ENCODE assay signal across 17 cellular contexts in the genomic region with DNA sequence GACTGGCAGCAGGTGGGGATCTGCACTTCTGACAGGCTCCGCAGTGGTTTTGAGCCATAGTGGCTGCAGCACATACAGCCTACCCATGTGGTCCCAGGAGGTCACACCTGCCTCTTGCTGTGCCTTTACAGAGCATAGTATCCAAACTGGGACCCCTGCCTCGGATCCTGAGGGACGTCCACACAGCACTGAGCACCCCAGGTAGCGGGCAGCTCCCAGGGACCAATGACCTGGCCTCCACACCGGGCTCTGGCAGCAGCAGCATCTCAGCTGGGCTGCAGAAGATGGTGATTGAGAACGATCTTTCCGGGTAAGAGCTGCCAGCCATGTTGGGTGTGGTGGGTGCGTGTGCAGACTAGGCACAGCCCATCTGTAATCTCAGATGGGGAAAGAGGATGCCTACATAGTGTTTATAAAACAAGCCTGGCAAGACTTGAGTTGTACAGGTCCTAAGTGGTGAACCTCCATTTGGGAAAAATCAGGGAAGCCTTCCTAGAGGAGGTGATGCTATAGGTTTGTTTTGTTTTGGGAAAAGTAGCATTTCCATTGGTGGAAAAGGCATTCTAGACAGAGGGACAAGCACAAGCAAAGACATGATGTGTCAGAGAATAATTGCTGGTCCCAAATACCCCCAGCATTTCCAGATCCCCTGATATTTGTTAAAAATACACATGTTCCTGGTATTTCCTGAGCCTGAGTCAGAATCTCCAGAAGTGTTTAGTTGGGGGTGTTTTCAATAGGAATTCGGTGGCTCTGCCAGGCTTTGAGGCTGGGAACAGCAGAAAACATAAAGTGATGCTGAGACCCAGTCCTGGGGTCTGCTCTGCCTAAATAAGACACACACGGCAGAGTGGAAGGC.
DNase-seq lines count a peak whose midpoint lies in the region; ATAC-seq and TF ChIP-seq lines count a peak whose summit lies in the region.
"Had no signal": no experiment of that assay in that cellular context is flagged by ENCODE, and none has a peak within 500 bp of the region (broad histone marks: within the 10 kb centered on the region; RNA-seq: fewer than 3 reads in every experiment).

No MANE protein-coding gene starts in this region.

- H3K27me3 Mint-ChIP-seq in stimulated activated naive B cell treated with anti-CD40 and anti-IgM and Interleukin-4, amounts not matched to agents 10 μg/mL and 1 μg/mL and 100 μg/mL, for 72 hours: peaks cover 0 to 9% of the 10 kb centered on the region in 2 donors
- H3K27me3 Mint-ChIP-seq: activated naive CD8-positive, alpha-beta T cell; B cell had no signal

- H3K4me1 ChIP-seq in muscle layer of colon (ENCODE audit: insufficient read depth, low read length): peaks cover 9% of the 10 kb centered on the region

- ATAC-seq in stimulated activated naive B cell treated with anti-CD40 and anti-IgM and Interleukin-4, amounts not matched to agents 10 μg/mL and 1 μg/mL and 100 μg/mL, for 72 hours (replicated peaks): no peak
- ATAC-seq: Panc1 had no signal

- H3K9me3 ChIP-seq in muscle layer of colon (ENCODE audit: low read length): no peaks in the 10 kb centered on the region

- H3K4me3 Mint-ChIP-seq in stimulated activated naive B cell treated with anti-CD40 and anti-IgM and Interleukin-4, amounts not matched to agents 10 μg/mL and 1 μg/mL and 100 μg/mL, for 72 hours: no peak overlapping the region
- H3K4me3 Mint-ChIP-seq: activated naive CD8-positive, alpha-beta T cell; B cell had no signal

- DNase-seq in 8988T (peak; percentile 61), HFF-Myc (ENCODE audit: extremely low read depth, low read depth) (peak; percentile 21), dermis microvascular lymphatic vessel endothelial cell (ENCODE audit: low read depth in 2 of 2) (peak; percentile 61 to 85), KG1 (lab: John Stamatoyannopoulos, UW) (no peak), OCI-M2 (lab: John Stamatoyannopoulos, UW; ENCODE audit: unreplicated experiment) (no peak), medulla oblongata (ENCODE audit: extremely low spot score) (no peak)
- no peak for DNase-seq in stimulated activated naive B cell treated with anti-CD40 and anti-IgM and Interleukin-4, amounts not matched to agents 10 μg/mL and 1 μg/mL and 100 μg/mL, for 72 hours
- DNase-seq: activated CD8-positive, alpha-beta memory T cell treated with anti-CD3 and anti-CD28 coated beads for 24 hours; effector CD8-positive, alpha-beta T cell; GDM1; hypothalamus; midbrain; T1000 had no signal

- no peaks in the 10 kb centered on the region for H3K9me3 Mint-ChIP-seq in stimulated activated naive B cell treated with anti-CD40 and anti-IgM and Interleukin-4, amounts not matched to agents 10 μg/mL and 1 μg/mL and 100 μg/mL, for 72 hours

- peak overlapping the region; percentile 3 for H3K27ac ChIP-seq in muscle layer of colon (ENCODE audit: low read depth, low read length)

- H3K4me3 ChIP-seq in HFF-Myc (replicated peaks; ENCODE audit: low read depth, low read length): no peak overlapping the region
- no peak overlapping the region for H3K4me3 ChIP-seq in muscle layer of colon (ENCODE audit: low read depth in 1 of 2, low read length in 2 of 2)

- H3K27me3 ChIP-seq in muscle layer of colon (ENCODE audit: control insufficient read depth in 1 of 2, insufficient read depth in 2 of 2, low read length in 2 of 2): no peaks in the 10 kb centered on the region

- no peaks in the 10 kb centered on the region for H3K36me3 Mint-ChIP-seq in stimulated activated naive B cell treated with anti-CD40 and anti-IgM and Interleukin-4, amounts not matched to agents 10 μg/mL and 1 μg/mL and 100 μg/mL, for 72 hours
- H3K36me3 Mint-ChIP-seq: activated naive CD8-positive, alpha-beta T cell had no signal

- H3K27ac Mint-ChIP-seq in stimulated activated naive B cell treated with anti-CD40 and anti-IgM and Interleukin-4, amounts not matched to agents 10 μg/mL and 1 μg/mL and 100 μg/mL, for 72 hours: no peak overlapping the region
- H3K27ac Mint-ChIP-seq: activated naive CD8-positive, alpha-beta T cell; B cell had no signal

- H3K36me3 ChIP-seq in muscle layer of colon (ENCODE audit: insufficient read depth, low read length): peaks cover 92% of the 10 kb centered on the region

- H3K4me1 Mint-ChIP-seq in stimulated activated naive B cell treated with anti-CD40 and anti-IgM and Interleukin-4, amounts not matched to agents 10 μg/mL and 1 μg/mL and 100 μg/mL, for 72 hours: no peaks in the 10 kb centered on the region

- TF ChIP-seq CTCF in HFF-Myc (IDR thresholded peaks at IDR 0.05; ENCODE audit: low read depth, low read length, missing control alignments): no peak

- no peak overlapping the region for H3K9ac ChIP-seq in muscle layer of colon (ENCODE audit: low read length)

Comparison
In these comparisons a context has a peak if more than half of its experiments do, and no peak if none do; other contexts are left out.
1. DNase-seq: peak in 8988T (single experiment), HFF-Myc (single experiment) and dermis microvascular lymphatic vessel endothelial cell (2 of 2); none in KG1 (single experiment), stimulated activated naive B cell treated with anti-CD40 and anti-IgM and Interleukin-4, amounts not matched to agents 10 μg/mL and 1 μg/mL and 100 μg/mL, for 72 hours (single experiment), OCI-M2 (single experiment) and medulla oblongata (single experiment).